ENCODE assay signal across 15 cellular contexts in genomic region chr2:13821255-13821880, GRCh38.
A peak's percentile ranks its signal among the peaks of the same experiment; 100 is the strongest.
DNase-seq lines count a peak whose midpoint lies in the region; ATAC-seq and TF ChIP-seq lines count a peak whose summit lies in the region.
"Had no signal": no experiment of that assay in that cellular context is flagged by ENCODE, and none has a peak within 500 bp of the region (broad histone marks: within the 10 kb centered on the region; RNA-seq: fewer than 3 reads in every experiment).

No MANE protein-coding gene starts in this region.

- H3K4me1 ChIP-seq in GM23248 (ENCODE audit: insufficient read depth), result peaks cover 17% of the 10 kb centered on the region
- no peaks in the 10 kb centered on the region for H3K4me1 ChIP-seq in heart right ventricle
- H3K4me1 ChIP-seq: left ventricle myocardium inferior, psoas muscle had no signal

- H3K36me3 ChIP-seq in GM23248 (ENCODE audit: low read depth), result no peaks in the 10 kb centered on the region
- H3K36me3 ChIP-seq in heart right ventricle, result no peaks in the 10 kb centered on the region
- H3K36me3 ChIP-seq: left ventricle myocardium inferior had no signal

- H3K4me2 ChIP-seq in GM23248 (ENCODE audit: unreplicated experiment), result peak overlapping the region; percentile 21

- DNase-seq in GM23248 (peak; percentile 93), RKO (ENCODE audit: low spot score) (peak; percentile 58), epithelial cell of prostate (ENCODE audit: low read depth, low spot score) (peak; percentile 2), retinal pigment epithelial cell (ENCODE audit: low read depth) (peak; percentile 27), heart right ventricle (no peak), putamen (ENCODE audit: low spot score) (no peak), OCI-M1 (lab: John Stamatoyannopoulos, UW) (no peak)
- DNase-seq: activated naive CD4-positive, alpha-beta T cell; CD8-positive, alpha-beta memory T cell; erythroblast; left ventricle myocardium inferior; naive thymus-derived CD4-positive, alpha-beta T cell; NK-92 treated with Interleukin-12 subunit alpha and Interleukin-12 subunit beta, amount 100 ng/mL, for 24 hours; psoas muscle had no signal

- peaks cover 4% of the 10 kb centered on the region; the same call in 1 of the 2 replicates for H3F3A ChIP-seq in GM23248 (ENCODE audit: insufficient read depth)

- no peak for ATAC-seq in heart right ventricle
- no peak for ATAC-seq in activated CD4-positive, CD25-positive, alpha-beta regulatory T cell treated with anti-CD3 and anti-CD28 coated beads, Interleukin-2, amount 50 U/mL, for 24 hours
- ATAC-seq: naive thymus-derived CD4-positive, alpha-beta T cell; psoas muscle had no signal

- H3K4me3 ChIP-seq in GM23248 (no peak overlapping the region), retinal pigment epithelial cell (ENCODE audit: low read length) (no peak overlapping the region), heart right ventricle (no peak overlapping the region)
- H3K4me3 ChIP-seq: left ventricle myocardium inferior, psoas muscle had no signal

- intact Hi-C loops in heart right ventricle (cut with DNase I), result loop anchor here in 1 of 10 donors (5.0 kb wide), 1 partner anchor 56 kb away; no protein-coding TSS in a partner anchor

- peak overlapping the region; percentile 15; the same call in 1 of the 2 replicates for H2AFZ ChIP-seq in GM23248

- in situ Hi-C loops in GM23248 (cut with MboI), result no loop called here

- H4K20me1 ChIP-seq in GM23248 (ENCODE audit: insufficient read depth), result no peaks in the 10 kb centered on the region

- H3K79me2 ChIP-seq in GM23248 (ENCODE audit: insufficient read depth), result no peaks in the 10 kb centered on the region

- H3K27ac ChIP-seq in GM23248, result peak overlapping the region; percentile 77
- H3K27ac ChIP-seq in epithelial cell of prostate, result no peak overlapping the region
- H3K27ac ChIP-seq in heart right ventricle, result no peak overlapping the region
- H3K27ac ChIP-seq: left ventricle myocardium inferior, psoas muscle had no signal

- H3K9me3 ChIP-seq in GM23248 (ENCODE audit: low read depth), result no peaks in the 10 kb centered on the region
- H3K9me3 ChIP-seq in heart right ventricle, result no peaks in the 10 kb centered on the region
- H3K9me3 ChIP-seq: left ventricle myocardium inferior, psoas muscle had no signal

- H3K27me3 ChIP-seq in GM23248 (replicated peaks; ENCODE audit: insufficient read depth) (no peaks in the 10 kb centered on the region), heart right ventricle (no peaks in the 10 kb centered on the region)

- 16 to 22% methylated on average over 4 of the region's 4 CpGs for WGBS in GM23248 (ENCODE audit: low coverage in 1 of 2, low lambda C conversion rate in 2 of 2, missing lambda C conversion rate in 2 of 2), 2 experiments
- WGBS in heart right ventricle, 2 donors, result 56 to 66% methylated on average over 4 of the region's 4 CpGs

- no peak for TF ChIP-seq CTCF in retinal pigment epithelial cell (conservative IDR thresholded peaks at IDR 0.05; ENCODE audit: low read depth, low read length)
- no peak for TF ChIP-seq CTCF in heart right ventricle (IDR thresholded peaks at IDR 0.05)

- no peaks in the 10 kb centered on the region for H3K9me2 ChIP-seq in GM23248 (ENCODE audit: insufficient read depth)

- H3K9ac ChIP-seq in GM23248, result peak overlapping the region; percentile 12; the same call in 1 of the 2 replicates

Comparison
In these comparisons a context has a peak if more than half of its experiments do, and no peak if none do; other contexts are left out.
1. DNase-seq: peak in GM23248 (single experiment), RKO (single experiment), epithelial cell of prostate (single experiment) and retinal pigment epithelial cell (single experiment); none in heart right ventricle (0 of 2), putamen (single experiment) and OCI-M1 (single experiment).